ENCODE assay signal across 16 cellular contexts in genomic region chr12:12331896-12332295, GRCh38. TPM values are rescaled to one million over a fixed set of nuclear protein-coding genes. Genes with fewer than 3 reads are reported as not detected.
DNase-seq lines count a peak whose midpoint lies in the region; ATAC-seq, FAIRE-seq and TF ChIP-seq lines count a peak whose summit lies in the region.
"Had no signal": no experiment of that assay in that cellular context is flagged by ENCODE, and none has a peak within 500 bp of the region (broad histone marks: within the 10 kb centered on the region; RNA-seq: fewer than 3 reads in every experiment).

No MANE protein-coding gene starts in this region.

- H3K27ac ChIP-seq in hepatocyte, result peak overlapping the region; percentile 74
- peak overlapping the region; percentile 11 to 33 for H3K27ac ChIP-seq in prostate gland
- H3K27ac ChIP-seq: gastrocnemius medialis, right atrium auricular region had no signal

- no peak for ATAC-seq in HG03432 (IDR thresholded peaks at IDR 0.05; ENCODE audit: unreplicated experiment)
- no peak for ATAC-seq in HG03025 (IDR thresholded peaks at IDR 0.05; ENCODE audit: low FRiP score, unreplicated experiment)
- ATAC-seq: activated CD8-positive, alpha-beta T cell treated with anti-CD3 and anti-CD28 coated beads, Interleukin-2, amount 10 ng/mL, durations not matched to agents 7 days and 5 days; gastrocnemius medialis had no signal

- no peaks in the 10 kb centered on the region for H3K79me2 ChIP-seq in hepatocyte

- H3K9me3 ChIP-seq in hepatocyte (ENCODE audit: low read depth) (no peaks in the 10 kb centered on the region), prostate gland (no peaks in the 10 kb centered on the region)
- H3K9me3 ChIP-seq: gastrocnemius medialis, right atrium auricular region had no signal

- no peak overlapping the region for H3K4me3 ChIP-seq in hepatocyte
- no peak overlapping the region for H3K4me3 ChIP-seq in prostate gland
- H3K4me3 ChIP-seq: gastrocnemius medialis, right atrium auricular region had no signal

- TF ChIP-seq CTCF in hepatocyte (IDR thresholded peaks at IDR 0.05; ENCODE audit: poor library complexity) (no peak), prostate gland (IDR thresholded peaks at IDR 0.05) (no peak)

- FAIRE-seq in GM12891 (lab: Jason Lieb, UNC), result peak; percentile 41
- FAIRE-seq: H54 had no signal

- WGBS in hepatocyte (ENCODE audit: low lambda C conversion rate, missing lambda C conversion rate), result 67% methylated on average over 1 of the region's 1 CpG
- 40% methylated on average over 1 of the region's 1 CpG for WGBS in prostate gland

- TF ChIP-seq POLR2A in GM12891 (IDR thresholded peaks at IDR 0.05; ENCODE audit: low read depth, low read length) (no peak), prostate gland (IDR thresholded peaks at IDR 0.05) (no peak)

- no peaks in the 10 kb centered on the region for H3K27me3 ChIP-seq in hepatocyte
- no peaks in the 10 kb centered on the region for H3K27me3 ChIP-seq in prostate gland (replicated peaks; ENCODE audit: insufficient read depth)
- H3K27me3 ChIP-seq: gastrocnemius medialis, right atrium auricular region had no signal

- H4K20me1 ChIP-seq in hepatocyte (ENCODE audit: insufficient read depth, poor library complexity, severe bottlenecking), result no peaks in the 10 kb centered on the region

- H3K4me1 ChIP-seq in hepatocyte (ENCODE audit: insufficient read depth) (peaks cover 16% of the 10 kb centered on the region), prostate gland (replicated peaks) (peaks cover 5% of the 10 kb centered on the region)

- H3K36me3 ChIP-seq in hepatocyte (replicated peaks; ENCODE audit: insufficient read depth, low read depth), result no peaks in the 10 kb centered on the region
- H3K36me3 ChIP-seq in prostate gland, result no peaks in the 10 kb centered on the region
- H3K36me3 ChIP-seq: gastrocnemius medialis, right atrium auricular region had no signal

- no peaks in the 10 kb centered on the region for H3K9me2 ChIP-seq in hepatocyte (replicated peaks; ENCODE audit: insufficient read depth)

- DNase-seq in GM12891 (ENCODE audit: insufficient read length, low spot score) (no peak), NCI-H526 treated with DMSO at 0.1 percent for 48 hours (lab: John Stamatoyannopoulos, UW) (peak; percentile 9), hepatocyte (ENCODE audit: low spot score) (peak; percentile 50), prostate gland (ENCODE audit: low spot score) (peak; percentile 32), NCI-H82 treated with DMSO at 0.1 percent for 48 hours (lab: John Stamatoyannopoulos, UW; ENCODE audit: unreplicated experiment) (no peak)
- DNase-seq in effector CD4-positive, alpha-beta T cell, result no peak
- DNase-seq: activated CD8-positive, alpha-beta T cell treated with anti-CD3 and anti-CD28 coated beads, Interleukin-2, amount 10 ng/mL, durations not matched to agents 7 days and 5 days; central memory CD4-positive, alpha-beta T cell; COR-L47; gastrocnemius medialis; NCI-H2081; NK-92 treated with Interleukin-12 subunit alpha and Interleukin-12 subunit beta, amount 100 ng/mL, for 24 hours had no signal

- H2AFZ ChIP-seq in hepatocyte, result peak overlapping the region; percentile 13

- peak overlapping the region; percentile 67 for H3K4me2 ChIP-seq in hepatocyte

- intact Hi-C loops in prostate gland (cut with DNase I), result loop anchor here (10.0 kb wide), 1 partner anchor 687 kb away; the partner anchor contains the start of gene ETV6

TF ChIP-seq in GM12891, 5 proteins besides CTCF, POLR2A, EP300 and RAD21:
- TF ChIP-seq POLR2AphosphoS5 (IDR thresholded peaks at IDR 0.05; ENCODE audit: low read depth, low read length), result no peak
- no peak for TF ChIP-seq TAF1 (IDR thresholded peaks at IDR 0.05; ENCODE audit: low read depth, low read length)
- no peak for TF ChIP-seq POU2F2 (IDR thresholded peaks at IDR 0.05; ENCODE audit: low read depth, low read length)
- TF ChIP-seq PAX5 (IDR thresholded peaks at IDR 0.05; ENCODE audit: insufficient read depth, low read length, severe bottlenecking), result no peak
- TF ChIP-seq SPI1 (IDR thresholded peaks at IDR 0.05; ENCODE audit: low read depth, low read length), result no peak

RNA-seq across cellular contexts. Expression of gene MANSC1, which starts 18.1 kb away (rescaled TPM):
- 0.27 TPM for polyA plus RNA-seq in GM12891 (2012; ENCODE audit: low read depth, missing spikeins)
- 14.0 and 17.4 TPM in 2 replicates for total RNA-seq in hepatocyte
- 15.4 and 20.5 TPM in 2 replicates for polyA plus RNA-seq in hepatocyte
- 10 to 100 TPM; 28.9 to 33.2 TPM for total RNA-seq in prostate gland

RNA-seq across cellular contexts. Expression of gene BORCS5, which starts 25.0 kb away (rescaled TPM):
- 11.6 TPM for polyA plus RNA-seq in GM12891 (2012; ENCODE audit: low read depth, missing spikeins)
- total RNA-seq in hepatocyte, result 11.2 and 12.8 TPM in 2 replicates
- 6.6 and 13.3 TPM in 2 replicates for polyA plus RNA-seq in hepatocyte
- 10 to 100 TPM in 1 of 2 donors, 1 to 10 TPM in 1; 9.7 to 26.8 TPM for total RNA-seq in prostate gland

Comparison
In these comparisons a context has a peak if more than half of its experiments do, and no peak if none do; other contexts are left out.
1. DNase-seq: peak in NCI-H526 treated with DMSO at 0.1 percent for 48 hours (single experiment), hepatocyte (single experiment) and prostate gland (single experiment); none in GM12891 (single experiment), NCI-H82 treated with DMSO at 0.1 percent for 48 hours (single experiment) and effector CD4-positive, alpha-beta T cell (single experiment).